ENCODE assay signal across 2 cellular contexts in the genomic region with DNA sequence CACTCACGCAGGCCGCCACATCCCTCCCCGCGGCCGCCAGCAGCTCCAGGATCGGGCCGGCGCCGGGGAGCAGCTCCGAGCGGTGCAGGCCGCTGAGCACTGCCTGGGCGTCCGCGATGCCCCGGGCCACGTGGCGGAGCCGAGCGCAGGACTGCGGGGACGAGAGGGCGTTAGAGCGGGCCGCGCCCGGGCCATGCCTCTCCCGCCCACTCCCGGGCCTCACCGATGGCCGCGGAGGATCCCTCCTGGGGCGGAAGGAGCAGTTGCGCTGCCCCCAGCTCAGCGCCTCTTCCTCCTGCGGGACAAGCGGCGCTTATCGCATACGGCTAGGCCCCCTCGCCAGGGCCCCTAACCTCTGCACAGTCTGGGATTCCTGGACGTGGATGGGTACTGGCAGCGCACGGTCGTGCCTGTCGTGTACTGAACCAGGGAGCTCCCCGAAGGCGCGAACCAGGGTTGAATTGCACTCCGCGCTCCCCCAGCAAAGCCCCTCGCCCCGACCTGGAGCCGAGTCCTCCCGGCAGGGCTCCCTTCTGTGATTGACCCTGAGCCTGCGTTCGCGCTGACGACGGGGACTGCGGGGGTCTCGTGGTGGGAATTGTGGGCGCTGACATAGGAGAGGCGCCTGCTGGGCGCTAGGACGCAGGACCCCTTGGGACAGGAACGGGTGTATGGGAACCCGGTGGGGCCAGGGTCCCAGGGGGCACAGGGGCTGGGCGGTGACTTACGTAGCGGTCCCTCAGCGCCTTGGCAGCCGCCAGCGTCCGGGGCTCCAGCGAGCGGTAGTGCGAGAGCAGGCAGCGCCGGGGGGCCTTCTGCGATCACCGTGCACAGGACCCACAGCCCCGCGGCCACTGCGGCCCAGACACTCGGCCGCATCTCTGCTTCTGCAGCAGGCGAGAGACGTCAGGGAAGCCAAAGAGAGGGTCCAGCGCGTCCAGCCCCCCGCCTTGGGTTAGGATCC.
TF ChIP-seq lines count a peak whose summit lies in the region.

No MANE protein-coding gene starts in this region.

TF ChIP-seq in IMR-90, 13 proteins besides CTCF, POLR2A, EP300 and RAD21:
- TF ChIP-seq FOS (IDR thresholded peaks at IDR 0.05; ENCODE audit: low read depth, low read length) (no peak), CHD1 (IDR thresholded peaks at IDR 0.05; ENCODE audit: low read depth, low read length) (no peak), NFE2L2 (IDR thresholded peaks at IDR 0.05; ENCODE audit: low read depth, low read length) (no peak), MAZ (IDR thresholded peaks at IDR 0.05; ENCODE audit: borderline replicate concordance, low read depth, low read length) (no peak), RCOR1 (IDR thresholded peaks at IDR 0.05; ENCODE audit: insufficient replicate concordance, low read length) (no peak), SMC3 (IDR thresholded peaks at IDR 0.05; ENCODE audit: low read depth, low read length) (no peak), RFX5 (IDR thresholded peaks at IDR 0.05; ENCODE audit: low read depth, low read length) (no peak), MXI1 (IDR thresholded peaks at IDR 0.05; ENCODE audit: borderline replicate concordance, low read depth, low read length) (no peak), BHLHE40 (IDR thresholded peaks at IDR 0.05; ENCODE audit: low read depth, low read length) (no peak), MAFK (IDR thresholded peaks at IDR 0.05; ENCODE audit: low read depth, low read length) (no peak)
- TF ChIP-seq, protein P1, sequence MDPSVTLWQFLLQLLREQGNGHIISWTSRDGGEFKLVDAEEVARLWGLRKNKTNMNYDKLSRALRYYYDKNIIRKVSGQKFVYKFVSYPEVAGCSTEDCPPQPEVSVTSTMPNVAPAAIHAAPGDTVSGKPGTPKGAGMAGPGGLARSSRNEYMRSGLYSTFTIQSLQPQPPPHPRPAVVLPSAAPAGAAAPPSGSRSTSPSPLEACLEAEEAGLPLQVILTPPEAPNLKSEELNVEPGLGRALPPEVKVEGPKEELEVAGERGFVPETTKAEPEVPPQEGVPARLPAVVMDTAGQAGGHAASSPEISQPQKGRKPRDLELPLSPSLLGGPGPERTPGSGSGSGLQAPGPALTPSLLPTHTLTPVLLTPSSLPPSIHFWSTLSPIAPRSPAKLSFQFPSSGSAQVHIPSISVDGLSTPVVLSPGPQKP (IDR thresholded peaks at IDR 0.05; ENCODE audit: borderline replicate concordance, low read depth, low read length) = no peak
- TF ChIP-seq, protein P2, sequence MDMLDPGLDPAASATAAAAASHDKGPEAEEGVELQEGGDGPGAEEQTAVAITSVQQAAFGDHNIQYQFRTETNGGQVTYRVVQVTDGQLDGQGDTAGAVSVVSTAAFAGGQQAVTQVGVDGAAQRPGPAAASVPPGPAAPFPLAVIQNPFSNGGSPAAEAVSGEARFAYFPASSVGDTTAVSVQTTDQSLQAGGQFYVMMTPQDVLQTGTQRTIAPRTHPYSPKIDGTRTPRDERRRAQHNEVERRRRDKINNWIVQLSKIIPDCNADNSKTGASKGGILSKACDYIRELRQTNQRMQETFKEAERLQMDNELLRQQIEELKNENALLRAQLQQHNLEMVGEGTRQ (IDR thresholded peaks at IDR 0.05; ENCODE audit: low read depth, low read length) = no peak
TF ChIP-seq in IMR-90: peak in this region for 0.

TF ChIP-seq in endothelial cell of umbilical vein, 7 proteins besides CTCF, POLR2A, EP300 and RAD21:
- TF ChIP-seq FOS (IDR thresholded peaks at IDR 0.05; ENCODE audit: borderline replicate concordance, insufficient read depth, low read length) = no peak
- TF ChIP-seq POLR2AphosphoS5 (IDR thresholded peaks at IDR 0.05; ENCODE audit: insufficient read depth, low read depth, low read length) = no peak
- TF ChIP-seq EZH2 (IDR thresholded peaks at IDR 0.05; ENCODE audit: borderline replicate concordance, low read depth, low read length, severe bottlenecking) = peak; percentile 94
- no peak for TF ChIP-seq GATA2 (IDR thresholded peaks at IDR 0.05; ENCODE audit: insufficient read depth, insufficient read length, low read depth, low read length)
- TF ChIP-seq JUN (IDR thresholded peaks at IDR 0.05; ENCODE audit: borderline replicate concordance, insufficient read depth, insufficient read length, low read depth) = no peak
